In the genomic region with DNA sequence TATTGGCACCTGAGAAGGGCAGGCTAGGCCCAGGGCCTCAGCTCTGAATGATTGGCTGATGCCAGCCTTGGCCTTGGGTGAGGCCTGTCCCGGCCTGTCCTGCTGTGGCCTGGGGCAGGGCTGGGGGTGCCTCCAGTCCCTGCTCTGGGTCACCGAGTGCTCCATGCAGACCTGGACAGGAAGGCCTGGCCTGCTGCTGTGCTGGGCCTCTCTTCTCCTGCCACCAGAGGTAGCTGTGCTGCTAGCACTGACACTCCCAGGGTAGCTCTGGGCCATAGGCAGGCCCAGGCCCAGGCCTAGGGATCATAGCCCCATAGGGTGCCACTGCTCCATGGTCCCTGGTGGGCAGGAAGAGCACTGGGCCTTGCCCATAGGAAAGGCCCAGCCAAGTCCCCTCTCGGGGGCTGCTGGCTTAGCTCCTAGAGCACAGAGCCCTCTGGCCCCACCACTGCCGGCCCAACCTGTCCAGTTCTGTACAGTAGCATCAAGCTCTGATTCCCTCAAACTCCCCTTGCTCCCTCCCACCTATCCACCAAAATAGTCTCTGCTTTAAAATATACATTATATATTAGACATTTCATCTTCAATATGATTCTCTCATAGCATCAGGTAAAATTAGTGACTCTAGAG, we compare ENCODE assay signal across 8 cellular contexts. TPM values are rescaled to one million over a fixed set of nuclear protein-coding genes. Genes with fewer than 3 reads are reported as not detected.
DNase-seq lines count a peak whose midpoint lies in the region; ATAC-seq and TF ChIP-seq lines count a peak whose summit lies in the region.

No MANE protein-coding gene starts in this region.

- no peak overlapping the region for H3K4me3 Mint-ChIP-seq in activated naive CD8-positive, alpha-beta T cell treated with anti-CD3 and anti-CD28 coated beads, Interleukin-2, amount 50 U/mL, for 24 hours

- H3K27me3 Mint-ChIP-seq in activated naive CD8-positive, alpha-beta T cell treated with anti-CD3 and anti-CD28 coated beads, Interleukin-2, amount 50 U/mL, for 24 hours = no peaks in the 10 kb centered on the region

- H3K27me3 ChIP-seq in thoracic aorta (replicated peaks; ENCODE audit: insufficient read depth) = no peaks in the 10 kb centered on the region

- no peak overlapping the region for H3K27ac Mint-ChIP-seq in activated naive CD8-positive, alpha-beta T cell treated with anti-CD3 and anti-CD28 coated beads, Interleukin-2, amount 50 U/mL, for 24 hours

- H3K9me3 Mint-ChIP-seq in activated naive CD8-positive, alpha-beta T cell treated with anti-CD3 and anti-CD28 coated beads, Interleukin-2, amount 50 U/mL, for 24 hours = no peaks in the 10 kb centered on the region

- H3K27ac ChIP-seq in thoracic aorta = peak overlapping the region; percentile 84 to 86

- H3K4me1 Mint-ChIP-seq in activated naive CD8-positive, alpha-beta T cell treated with anti-CD3 and anti-CD28 coated beads, Interleukin-2, amount 50 U/mL, for 24 hours = no peaks in the 10 kb centered on the region

- H3K4me3 ChIP-seq in thoracic aorta = no peak overlapping the region

- TF ChIP-seq CTCF in thoracic aorta (IDR thresholded peaks at IDR 0.05) = peak; percentile 65

- H3K4me1 ChIP-seq in thoracic aorta (ENCODE audit: control insufficient read depth in 1 of 2, low read depth in 2 of 2) = peaks cover 20 to 41% of the 10 kb centered on the region in 2 donors

- DNase-seq in ELR (ENCODE audit: low read depth) (peak; percentile 78), LoVo (ENCODE audit: low spot score) (peak; percentile 61), iPS-NIHi11 (ENCODE audit: low spot score) (peak; percentile 63), thoracic aorta (ENCODE audit: low spot score) (no peak), occipital lobe (lab: John Stamatoyannopoulos, UW) (no peak)
- no peak for DNase-seq in activated naive CD8-positive, alpha-beta T cell treated with anti-CD3 and anti-CD28 coated beads, Interleukin-2, amount 50 U/mL, for 24 hours
- no peak for DNase-seq in activated CD4-positive, CD25-positive, alpha-beta regulatory T cell treated with anti-CD3 and anti-CD28 coated beads, Interleukin-2, amount 50 U/mL, for 72 hours
- no peak for DNase-seq in NK-92 treated with Interleukin-12 subunit alpha and Interleukin-12 subunit beta, amount 100 ng/mL, for 24 hours (lab: John Stamatoyannopoulos, UW)

- no peaks in the 10 kb centered on the region for H3K36me3 ChIP-seq in thoracic aorta

- no peaks in the 10 kb centered on the region for H3K36me3 Mint-ChIP-seq in activated naive CD8-positive, alpha-beta T cell treated with anti-CD3 and anti-CD28 coated beads, Interleukin-2, amount 50 U/mL, for 24 hours (ENCODE audit: low read depth)

- peak; percentile 42 for ATAC-seq in activated naive CD8-positive, alpha-beta T cell treated with anti-CD3 and anti-CD28 coated beads, Interleukin-2, amount 50 U/mL, for 24 hours
- no peak for ATAC-seq in thoracic aorta (ENCODE audit: insufficient number of reproducible peaks, low FRiP score, low read depth)

- H3K9me3 ChIP-seq in thoracic aorta = no peaks in the 10 kb centered on the region

RNA-seq across cellular contexts. Expression of a gene that starts 18.2 kb away (rescaled TPM):
- total RNA-seq in thoracic aorta (10 to 100 TPM; 71.7 to 78.7 TPM), occipital lobe (4.7 TPM)

Comparison
In these comparisons a context has a peak if more than half of its experiments do, and no peak if none do; other contexts are left out.
1. DNase-seq: peak in ELR (single experiment), LoVo (single experiment) and iPS-NIHi11 (single experiment); none in activated naive CD8-positive, alpha-beta T cell treated with anti-CD3 and anti-CD28 coated beads, Interleukin-2, amount 50 U/mL, for 24 hours (single experiment), thoracic aorta (single experiment), activated CD4-positive, CD25-positive, alpha-beta regulatory T cell treated with anti-CD3 and anti-CD28 coated beads, Interleukin-2, amount 50 U/mL, for 72 hours (single experiment), occipital lobe (single experiment) and NK-92 treated with Interleukin-12 subunit alpha and Interleukin-12 subunit beta, amount 100 ng/mL, for 24 hours (single experiment).
2. RNA of a gene that starts 18.2 kb away (total RNA-seq): 71.7 to 78.7 TPM in thoracic aorta; 4.7 TPM in occipital lobe (single experiment); every median in the first group is over 10 times any median in the second.